In genomic region chr16:12547608-12547922, GRCh38 we compare ENCODE assay signal across 15 cellular contexts.
A peak's percentile ranks its signal among the peaks of the same experiment; 100 is the strongest.
DNase-seq lines count a peak whose midpoint lies in the region; ATAC-seq and TF ChIP-seq lines count a peak whose summit lies in the region.
"Had no signal": no experiment of that assay in that cellular context is flagged by ENCODE, and none has a peak within 500 bp of the region (broad histone marks: within the 10 kb centered on the region; RNA-seq: fewer than 3 reads in every experiment).

No MANE protein-coding gene starts in this region.

- peaks cover 13 to 31% of the 10 kb centered on the region in 2 experiments for H3K4me1 ChIP-seq in neutrophil (ENCODE audit: control insufficient read depth in 1 of 2, insufficient read depth in 1 of 2, low read depth in 1 of 2, low read length in 1 of 2)

- H3K4me3 Mint-ChIP-seq in T-helper 2 cell treated with Interferon-gamma antibody and Interleukin-4, amounts not matched to agents 5 μg/mL and 100 μg/mL, for 36 hours: no peak overlapping the region
- H3K4me3 Mint-ChIP-seq: neural crest cell, type B pancreatic cell had no signal

- no peaks in the 10 kb centered on the region for H3K9me3 Mint-ChIP-seq in T-helper 2 cell treated with Interferon-gamma antibody and Interleukin-4, amounts not matched to agents 5 μg/mL and 100 μg/mL, for 36 hours
- H3K9me3 Mint-ChIP-seq: neural crest cell, type B pancreatic cell had no signal

- no peaks in the 10 kb centered on the region for H3K27me3 Mint-ChIP-seq in T-helper 2 cell treated with Interferon-gamma antibody and Interleukin-4, amounts not matched to agents 5 μg/mL and 100 μg/mL, for 36 hours (ENCODE audit: low read depth)
- H3K27me3 Mint-ChIP-seq: type B pancreatic cell had no signal

- H3K4me3 ChIP-seq in neutrophil (ENCODE audit: low read depth in 1 of 2, low read length in 1 of 2): peak overlapping the region in 1 of 2 experiments; percentile 0
- H3K4me3 ChIP-seq: left lung had no signal

- TF ChIP-seq CTCF in neutrophil (IDR thresholded peaks at IDR 0.05): no peak

- peak overlapping the region; percentile 73 for H3K27ac Mint-ChIP-seq in T-helper 2 cell treated with Interferon-gamma antibody and Interleukin-4, amounts not matched to agents 5 μg/mL and 100 μg/mL, for 36 hours
- H3K27ac Mint-ChIP-seq: type B pancreatic cell had no signal

- no peaks in the 10 kb centered on the region for H3K36me3 ChIP-seq in neutrophil
- H3K36me3 ChIP-seq: left lung had no signal

- no peak for DNase-seq in T-helper 2 cell treated with Interferon-gamma antibody and Interleukin-4, amounts not matched to agents 5 μg/mL and 100 μg/mL, for 36 hours (ENCODE audit: low spot score)
- DNase-seq in T-helper 2 cell (no peak), NCI-H1105 treated with DMSO at 0.1 percent for 48 hours (lab: John Stamatoyannopoulos, UW) (no peak), SHP77 treated with DMSO at 0.1 percent for 48 hours (lab: John Stamatoyannopoulos, UW) (no peak)
- DNase-seq: activated CD4-positive, alpha-beta T cell treated with anti-CD3 and anti-CD28 coated beads for 4 hours; activated gamma-delta T cell treated with Interleukin-2 at 50 U/mL for 16 hours; left lung; NCI-H1092 treated with DMSO at 0.1 percent for 48 hours had no signal

- peaks cover 12% of the 10 kb centered on the region for H3K36me3 Mint-ChIP-seq in T-helper 2 cell treated with Interferon-gamma antibody and Interleukin-4, amounts not matched to agents 5 μg/mL and 100 μg/mL, for 36 hours (ENCODE audit: low read depth)
- H3K36me3 Mint-ChIP-seq: type B pancreatic cell had no signal

- H3K27ac ChIP-seq in neutrophil: peak overlapping the region; percentile 78
- H3K27ac ChIP-seq: left lung had no signal

- no peaks in the 10 kb centered on the region for H3K9me3 ChIP-seq in neutrophil
- H3K9me3 ChIP-seq: left lung had no signal

- ATAC-seq in GM21717 (IDR thresholded peaks at IDR 0.05; ENCODE audit: unreplicated experiment) (peak; percentile 24), HG03342 (IDR thresholded peaks at IDR 0.05; ENCODE audit: unreplicated experiment) (peak; percentile 8), HG03457 (IDR thresholded peaks at IDR 0.05; ENCODE audit: unreplicated experiment) (no peak)
- ATAC-seq: HCT116, left lung had no signal

- no peaks in the 10 kb centered on the region for H3K27me3 ChIP-seq in neutrophil
- H3K27me3 ChIP-seq: left lung had no signal

- peaks cover 61% of the 10 kb centered on the region for H3K4me1 Mint-ChIP-seq in T-helper 2 cell treated with Interferon-gamma antibody and Interleukin-4, amounts not matched to agents 5 μg/mL and 100 μg/mL, for 36 hours (ENCODE audit: low read depth)
